ENCODE assay signal across 11 cellular contexts in genomic region chr9:68505681-68506409, GRCh38. TPM values are rescaled to one million over a fixed set of nuclear protein-coding genes. Genes with fewer than 3 reads are reported as not detected.
DNase-seq lines count a peak whose midpoint lies in the region; ATAC-seq and TF ChIP-seq lines count a peak whose summit lies in the region.
"Had no signal": no experiment of that assay in that cellular context is flagged by ENCODE, and none has a peak within 500 bp of the region (broad histone marks: within the 10 kb centered on the region; RNA-seq: fewer than 3 reads in every experiment).

No MANE protein-coding gene starts in this region.

- TF ChIP-seq CTCF in heart right ventricle (IDR thresholded peaks at IDR 0.05) (no peak), thoracic aorta (IDR thresholded peaks at IDR 0.05) (no peak)

- DNase-seq in MV-4-11 (lab: John Stamatoyannopoulos, UW) (peak; percentile 89), heart right ventricle (no peak), thoracic aorta (ENCODE audit: low spot score) (no peak), RPMI8226 (no peak)
- DNase-seq in effector memory CD8-positive, alpha-beta T cell: no peak
- DNase-seq in activated effector memory CD4-positive, alpha-beta T cell treated with Interleukin-2 at 50 U/mL for 16 hours: no peak
- DNase-seq: activated CD4-positive, alpha-beta T cell treated with anti-CD3 and anti-CD28 coated beads, Interleukin-2, amount 50 U/mL, for 48 hours; NCI-H510A; stimulated activated CD4-positive, alpha-beta T cell treated with anti-CD3 and anti-CD28 coated beads, Interleukin-12 subunit alpha, Interleukin-12 subunit beta, amount 100 ng/mL, for 4 hours had no signal

- H3K9me3 ChIP-seq in heart right ventricle: no peaks in the 10 kb centered on the region
- no peaks in the 10 kb centered on the region for H3K9me3 ChIP-seq in thoracic aorta

- peaks cover 5 to 14% of the 10 kb centered on the region in 2 donors for H3K27me3 Mint-ChIP-seq in effector memory CD8-positive, alpha-beta T cell
- H3K27me3 Mint-ChIP-seq: central memory CD8-positive, alpha-beta T cell had no signal

- H3K4me1 ChIP-seq in heart right ventricle: peaks cover 9 to 79% (median 49%) of the 10 kb centered on the region in 9 donors
- H3K4me1 ChIP-seq in thoracic aorta (ENCODE audit: control insufficient read depth in 1 of 2, low read depth in 2 of 2): peaks cover 24 to 47% of the 10 kb centered on the region in 2 donors

- no peak overlapping the region for H3K4me3 Mint-ChIP-seq in effector memory CD8-positive, alpha-beta T cell
- H3K4me3 Mint-ChIP-seq: central memory CD8-positive, alpha-beta T cell had no signal

- no peaks in the 10 kb centered on the region for H3K36me3 Mint-ChIP-seq in effector memory CD8-positive, alpha-beta T cell (ENCODE audit: insufficient read depth)

- H3K27me3 ChIP-seq in heart right ventricle (no peaks in the 10 kb centered on the region), thoracic aorta (replicated peaks; ENCODE audit: insufficient read depth) (no peaks in the 10 kb centered on the region)

- no peak overlapping the region for H3K27ac Mint-ChIP-seq in effector memory CD8-positive, alpha-beta T cell

- intact Hi-C loops in heart right ventricle (cut with DNase I): loop anchor here in 6 of 10 donors (5.0 to 10.0 kb wide), 4 partner anchors 51 to 151 kb away; partner anchors contain the start of gene PGM5 (in 3 of the 6)

- no peaks in the 10 kb centered on the region for H3K9me3 Mint-ChIP-seq in effector memory CD8-positive, alpha-beta T cell
- H3K9me3 Mint-ChIP-seq: central memory CD8-positive, alpha-beta T cell had no signal

- H3K4me3 ChIP-seq in heart right ventricle: no peak overlapping the region
- peak overlapping the region; percentile 36 for H3K4me3 ChIP-seq in thoracic aorta

- peak; percentile 74 for ATAC-seq in GM21723 (IDR thresholded peaks at IDR 0.05; ENCODE audit: unreplicated experiment)
- peak in 5 of 8 donors; percentile 11 to 34 (median 26) for ATAC-seq in heart right ventricle
- no peak for ATAC-seq in thoracic aorta (ENCODE audit: insufficient number of reproducible peaks, low FRiP score, low read depth)
- no peak for ATAC-seq in effector memory CD8-positive, alpha-beta T cell (replicated peaks)

- H3K4me1 Mint-ChIP-seq in effector memory CD8-positive, alpha-beta T cell (ENCODE audit: low read depth in 2 of 2): no peaks in the 10 kb centered on the region
- H3K4me1 Mint-ChIP-seq: central memory CD8-positive, alpha-beta T cell had no signal

- H3K27ac ChIP-seq in heart right ventricle (peak overlapping the region in 9 of 10 donors; percentile 24 to 89 (median 61)), thoracic aorta (peak overlapping the region; percentile 64 to 87)

- WGBS in heart right ventricle, 2 donors: 45 to 51% methylated on average over 4 of the region's 4 CpGs

- H3K36me3 ChIP-seq in heart right ventricle (peaks cover 0 to 52% (median 0%) of the 10 kb centered on the region in 9 donors), thoracic aorta (no peaks in the 10 kb centered on the region)

RNA-seq across cellular contexts. Expression of gene TMEM252, which starts 34.8 kb away (rescaled TPM):
- total RNA-seq in heart right ventricle (under 1 TPM in 1 of 10 donors, not detected in 9; 0.51 TPM), thoracic aorta (not detected)
- under 1 TPM in 1 of 2 donors, not detected in 1; 0.03 TPM for polyA plus RNA-seq in heart right ventricle

Comparison
In these comparisons a context has a peak if more than half of its experiments do, and no peak if none do; other contexts are left out.
1. ATAC-seq: peak in GM21723 (single experiment) and heart right ventricle (5 of 8); none in thoracic aorta (single experiment) and effector memory CD8-positive, alpha-beta T cell (single experiment).